Comparison of ENCODE assay signal across 24 cellular contexts in genomic region chr19:12180377-12180776, GRCh38. TPM values are rescaled to one million over a fixed set of nuclear protein-coding genes. Genes with fewer than 3 reads are reported as not detected.
DNase-seq lines count a peak whose midpoint lies in the region; ATAC-seq, FAIRE-seq and TF ChIP-seq lines count a peak whose summit lies in the region.
"Had no signal": no experiment of that assay in that cellular context is flagged by ENCODE, and none has a peak within 500 bp of the region (broad histone marks: within the 10 kb centered on the region; RNA-seq: fewer than 3 reads in every experiment).

No MANE protein-coding gene starts in this region.

- no peaks in the 10 kb centered on the region for H3K27me3 ChIP-seq in BLaER1
- H3K27me3 ChIP-seq in GM12878 (replicated peaks in 1 of 2; ENCODE audit: control insufficient read depth in 2 of 2, insufficient read depth in 2 of 2, low read length in 1 of 2): no peaks in the 10 kb centered on the region

- TSS peak; percentile 23 for BruUV-seq in GM12878 (replicated peaks; lab: Mats Ljungman, UMichigan)

- TF ChIP-seq CTCF in GM12878 (IDR thresholded peaks at IDR 0.05 in 2 of 3, conservative IDR thresholded peaks at IDR 0.05 in 1 of 3; ENCODE audit: control insufficient read depth in 2 of 3, extremely low read depth in 1 of 3, insufficient read depth in 1 of 3, low read depth in 3 of 3, low read length in 3 of 3) (no peak), natural killer cell (IDR thresholded peaks at IDR 0.05) (no peak)

- FAIRE-seq in GM12878 (lab: Jason Lieb, UNC): no peak
- FAIRE-seq: A549, G401.6, GM12892, GM18507, H54, HTR-8/SVneo had no signal

- no peak overlapping the region for H3K4me3 Mint-ChIP-seq in activated T-cell treated with anti-CD3 and anti-CD28 coated beads, Interleukin-2, amount 50 U/mL, for 72 hours
- H3K4me3 Mint-ChIP-seq in natural killer cell: peak overlapping the region; percentile 71
- H3K4me3 Mint-ChIP-seq: GM23338, IgD-negative memory B cell had no signal

- peak overlapping the region; percentile 45; the same call in 1 of the 2 replicates for H3K4me3 ChIP-seq in BLaER1
- H3K4me3 ChIP-seq in GM12878: no peak overlapping the region
- H3K4me3 ChIP-seq: A549, GM23338 had no signal

- H3K27ac ChIP-seq in BLaER1 (no peak overlapping the region), GM12878 (ENCODE audit: control insufficient read depth, insufficient read depth) (no peak overlapping the region)
- H3K27ac ChIP-seq: 22Rv1, A549 had no signal

- H3K79me2 ChIP-seq in GM12878 (ENCODE audit: control insufficient read depth, insufficient read depth, low read length): peaks cover 1% of the 10 kb centered on the region; the same call in 1 of the 2 replicates

- no peaks in the 10 kb centered on the region for H3K27me3 Mint-ChIP-seq in activated T-cell treated with anti-CD3 and anti-CD28 coated beads, Interleukin-2, amount 50 U/mL, for 72 hours (ENCODE audit: low read depth)
- no peaks in the 10 kb centered on the region for H3K27me3 Mint-ChIP-seq in natural killer cell (ENCODE audit: low read depth in 2 of 2)
- H3K27me3 Mint-ChIP-seq: CD4-positive, CD25-positive, alpha-beta regulatory T cell; CD8-positive, alpha-beta memory T cell; IgD-negative memory B cell had no signal

- intact Hi-C loops in GM12878 (cut with micrococcal nuclease; ENCODE audit: unreplicated experiment): no loop called here
- intact Hi-C loops in natural killer cell (cut with micrococcal nuclease): loop anchor here (10.0 kb wide), 1 partner anchor 104 kb away; no protein-coding TSS in a partner anchor

- RAD21 ChIA-PET in GM12878 (lab: Charles Lee; ENCODE audit: unreplicated experiment): no interaction called here

- peak overlapping the region; percentile 51 for H3K27ac Mint-ChIP-seq in activated T-cell treated with anti-CD3 and anti-CD28 coated beads, Interleukin-2, amount 50 U/mL, for 72 hours
- peak overlapping the region; percentile 78 to 80 for H3K27ac Mint-ChIP-seq in natural killer cell
- H3K27ac Mint-ChIP-seq: CD4-positive, CD25-positive, alpha-beta regulatory T cell; GM23338; IgD-negative memory B cell had no signal

- no peak overlapping the region for H2AFZ ChIP-seq in GM12878 (ENCODE audit: control insufficient read depth, low read depth, low read length)
- H2AFZ ChIP-seq: GM23338 had no signal

- in situ Hi-C loops in GM12878 (cut with MboI): no loop called here

- POLR2A ChIA-PET in GM12878 (lab: Charles Lee): no interaction called here

- no peak for TF ChIP-seq RAD21 in GM12878 (IDR thresholded peaks at IDR 0.05; ENCODE audit: insufficient read depth, low read depth, low read length)

- H3K9me3 Mint-ChIP-seq in activated T-cell treated with anti-CD3 and anti-CD28 coated beads, Interleukin-2, amount 50 U/mL, for 72 hours: peaks cover 11 to 25% of the 10 kb centered on the region in 2 donors
- no peaks in the 10 kb centered on the region for H3K9me3 Mint-ChIP-seq in natural killer cell

- no peak for DNase-seq in activated T-cell treated with anti-CD3 and anti-CD28 coated beads, Interleukin-2, amount 50 U/mL, for 72 hours
- DNase-seq in activated T-cell treated with anti-CD3 and anti-CD28 coated beads for 4 hours (no peak), GM12878 (ENCODE audit: low read depth, low spot score) (no peak), natural killer cell (no peak), AML-193 (lab: John Stamatoyannopoulos, UW) (no peak), mucosa of gallbladder (ENCODE audit: low spot score) (no peak), epidermal melanocyte (ENCODE audit: insufficient read length, low spot score) (no peak)
- DNase-seq: C1 segment of cervical spinal cord; CD4-positive, CD25-positive, alpha-beta regulatory T cell; CD8-positive, alpha-beta memory T cell; COR-L47; DMS 273 treated with DMSO at 0.1 percent for 48 hours; DMS53; HCEC 1CT had no signal

- TF ChIP-seq POLR2A in GM12878 (IDR thresholded peaks at IDR 0.05; ENCODE audit: low read depth, low read length): no peak

- no peaks in the 10 kb centered on the region for H3K4me1 Mint-ChIP-seq in activated T-cell treated with anti-CD3 and anti-CD28 coated beads, Interleukin-2, amount 50 U/mL, for 72 hours (ENCODE audit: low read depth)
- H3K4me1 Mint-ChIP-seq in natural killer cell: peaks cover 48 to 50% of the 10 kb centered on the region in 2 donors

- 96% methylated on average over 3 of the region's 3 CpGs for WGBS in GM12878 (ENCODE audit: insufficient coverage, insufficient replicate concordance, low lambda C conversion rate, missing lambda C conversion rate)

- no peak overlapping the region for H3K9ac ChIP-seq in BLaER1
- no peak overlapping the region for H3K9ac ChIP-seq in GM12878 (ENCODE audit: control insufficient read depth, insufficient read depth, low read length)

- H3K4me2 ChIP-seq in BLaER1 (no peak overlapping the region), GM12878 (ENCODE audit: control insufficient read depth, insufficient read depth) (no peak overlapping the region)
- H3K4me2 ChIP-seq: A549, GM23338 had no signal

- peaks cover 100% of the 10 kb centered on the region for H3K9me3 ChIP-seq in BLaER1
- peaks cover 30% of the 10 kb centered on the region for H3K9me3 ChIP-seq in GM12878 (replicated peaks; ENCODE audit: control insufficient read depth, insufficient read depth, low read length)

- CTCF ChIA-PET in GM12878 (lab: Yijun Ruan, JAX): no interaction called here

- no peaks in the 10 kb centered on the region for H3K4me1 ChIP-seq in BLaER1
- no peaks in the 10 kb centered on the region for H3K4me1 ChIP-seq in GM12878 (ENCODE audit: control insufficient read depth, insufficient read depth, low read length)
- H3K4me1 ChIP-seq: A549 had no signal

- H3K36me3 Mint-ChIP-seq in activated T-cell treated with anti-CD3 and anti-CD28 coated beads, Interleukin-2, amount 50 U/mL, for 72 hours (ENCODE audit: insufficient read depth in 2 of 2): peaks cover 44 to 76% of the 10 kb centered on the region in 2 donors
- H3K36me3 Mint-ChIP-seq in natural killer cell: peaks cover 4% of the 10 kb centered on the region

- ATAC-seq in activated T-cell treated with anti-CD3 and anti-CD28 coated beads, Interleukin-2, amount 50 U/mL, for 72 hours (replicated peaks in 1 of 2): no peak
- ATAC-seq in GM12878 (no peak), natural killer cell (peak; percentile 82 to 92 (median 91))
- ATAC-seq: A549, GM23338 had no signal

- no peaks in the 10 kb centered on the region; the same call in 1 of the 2 replicates for H4K20me1 ChIP-seq in BLaER1
- no peaks in the 10 kb centered on the region for H4K20me1 ChIP-seq in GM12878 (ENCODE audit: control insufficient read depth, insufficient read depth)

- H3K36me3 ChIP-seq in BLaER1: peaks cover 100% of the 10 kb centered on the region
- no peaks in the 10 kb centered on the region; a peak in 1 of 4 replicates for H3K36me3 ChIP-seq in GM12878 (ENCODE audit: control insufficient read depth in 2 of 2, insufficient read depth in 2 of 2, low read length in 1 of 2)

- SMC1A ChIA-PET in GM12878 (lab: Charles Lee; ENCODE audit: uncharacterized antibody, unreplicated experiment): no interaction called here

- no peak for TF ChIP-seq EP300 in GM12878 (IDR thresholded peaks at IDR 0.05; ENCODE audit: borderline replicate concordance in 1 of 2, control insufficient read depth in 1 of 2, low read depth in 2 of 2, low read length in 2 of 2)

RNA-seq across cellular contexts. Expression of gene ZNF136, which starts 17.5 kb away (rescaled TPM):
- total RNA-seq in activated T-cell treated with anti-CD3 and anti-CD28 coated beads, Interleukin-2, amount 50 U/mL, for 72 hours: 10 to 100 TPM; 17.0 to 19.8 TPM
- total RNA-seq in GM12878 (2013; cell fraction: nucleolus; rRNA removed): 43.0 and 44.1 TPM in 2 replicates
- total RNA-seq in GM12878 (2014; rRNA removed) (7.4 and 7.8 TPM in 2 replicates), GM12878 (2014; rRNA removed; fragmentation: Illumina TruSeq; extraction: Trizol) (7.7 and 8.8 TPM in 2 replicates), GM12878 (2021) (4.9 and 6.6 TPM in 2 replicates), natural killer cell (10 to 100 TPM; 31.5 to 47.7 (median 39.8) TPM), mucosa of gallbladder (8.8 TPM)
- polyA plus RNA-seq in GM12878 (2011; ENCODE audit: low read depth): 3.9 TPM
- polyA plus RNA-seq in GM12878 (2011; rRNA removed) (7.1 and 11.4 TPM in 2 replicates), GM12878 (2014; fragmentation: Illumina TruSeq; extraction: Trizol) (6.6 and 8.0 TPM in 2 replicates), GM12878 (2014; fragmentation: Nextera tagmentation; extraction: Ambion mirVana) (1 to 10 TPM; 2.8 to 3.1 TPM), GM12878 (2014; rRNA removed) (2.9 and 5.0 TPM in 2 replicates), GM12878 (2016; fragmentation: Nextera tagmentation; extraction: Ambion mirVana) (1 to 10 TPM; 6.7 to 7.7 TPM)
- 2.6 and 3.1 TPM in 2 replicates for polyA plus RNA-seq in GM12878 (2011; cell fraction: cytosol; rRNA removed)
- polyA plus RNA-seq in GM12878 (2011; cell fraction: nucleus; rRNA removed): 3.8 and 4.2 TPM in 2 replicates
- 6.5 and 8.4 TPM in 2 replicates for polyA plus RNA-seq in GM12878 (2012)
- 7.3 and 10.3 TPM in 2 replicates for polyA minus RNA-seq in GM12878 (2011; rRNA and poly(A)+ RNA removed)
- 2.8 and 5.1 TPM in 2 replicates for polyA minus RNA-seq in GM12878 (2011; cell fraction: cytosol; rRNA and poly(A)+ RNA removed)
- 6.0 and 8.6 TPM in 2 replicates for polyA minus RNA-seq in GM12878 (2011; cell fraction: nucleus; rRNA and poly(A)+ RNA removed)

RNA-seq across cellular contexts. Expression of gene ZNF625, which starts 23.8 kb away (rescaled TPM):
- total RNA-seq in activated T-cell treated with anti-CD3 and anti-CD28 coated beads, Interleukin-2, amount 50 U/mL, for 72 hours: 1 to 10 TPM; 3.2 to 4.9 TPM
- 8.4 and 9.2 TPM in 2 replicates for total RNA-seq in GM12878 (2013; cell fraction: nucleolus; rRNA removed)
- total RNA-seq in GM12878 (2014; rRNA removed) (2.9 and 4.3 TPM in 2 replicates), GM12878 (2014; rRNA removed; fragmentation: Illumina TruSeq; extraction: Trizol) (5.0 and 5.8 TPM in 2 replicates), GM12878 (2021) (3.1 and 3.3 TPM in 2 replicates), natural killer cell (1 to 10 TPM; 3.1 to 7.9 (median 4.4) TPM), mucosa of gallbladder (5.9 TPM)
- 3.5 TPM for polyA plus RNA-seq in GM12878 (2011; ENCODE audit: low read depth)
- polyA plus RNA-seq in GM12878 (2011; rRNA removed) (1.8 and 2.2 TPM in 2 replicates), GM12878 (2014; fragmentation: Illumina TruSeq; extraction: Trizol) (0.79 and 1.4 TPM in 2 replicates), GM12878 (2014; fragmentation: Nextera tagmentation; extraction: Ambion mirVana) (under 1 TPM; 0.62 to 0.64 TPM), GM12878 (2014; rRNA removed) (1.1 TPM in 2 replicates), GM12878 (2016; fragmentation: Nextera tagmentation; extraction: Ambion mirVana) (under 1 TPM; 0.52 to 0.77 TPM)
- polyA plus RNA-seq in GM12878 (2011; cell fraction: cytosol; rRNA removed): 0.57 and 0.78 TPM in 2 replicates
- 1.1 and 1.2 TPM in 2 replicates for polyA plus RNA-seq in GM12878 (2011; cell fraction: nucleus; rRNA removed)
- 2.1 and 4.8 TPM in 2 replicates for polyA plus RNA-seq in GM12878 (2012)
- 3.7 and 4.8 TPM in 2 replicates for polyA minus RNA-seq in GM12878 (2011; rRNA and poly(A)+ RNA removed)
- polyA minus RNA-seq in GM12878 (2011; cell fraction: cytosol; rRNA and poly(A)+ RNA removed): 1.5 and 1.7 TPM in 2 replicates
- polyA minus RNA-seq in GM12878 (2011; cell fraction: nucleus; rRNA and poly(A)+ RNA removed): 1.2 and 2.1 TPM in 2 replicates
- polyA plus RNA-seq: A549 had no signal

RNA-seq across cellular contexts. Expression of gene ZNF20, which starts 40.2 kb away (rescaled TPM):
- total RNA-seq in activated T-cell treated with anti-CD3 and anti-CD28 coated beads, Interleukin-2, amount 50 U/mL, for 72 hours: 1 to 10 TPM; 2.7 to 3.4 TPM
- total RNA-seq in GM12878 (2013; cell fraction: nucleolus; rRNA removed): 19.3 and 20.3 TPM in 2 replicates
- total RNA-seq in GM12878 (2014; rRNA removed): 2.3 and 3.8 TPM in 2 replicates
- 4.9 and 5.1 TPM in 2 replicates for total RNA-seq in GM12878 (2014; rRNA removed; fragmentation: Illumina TruSeq; extraction: Trizol)
- total RNA-seq in GM12878 (2021): 1.5 and 2.5 TPM in 2 replicates
- 1.5 TPM for polyA plus RNA-seq in GM12878 (2011; ENCODE audit: low read depth)
- polyA plus RNA-seq in GM12878 (2011; rRNA removed): 4.5 and 5.0 TPM in 2 replicates
- 1.8 and 2.1 TPM in 2 replicates for polyA plus RNA-seq in GM12878 (2011; cell fraction: cytosol; rRNA removed)
- polyA plus RNA-seq in GM12878 (2011; cell fraction: nucleus; rRNA removed): 3.5 and 4.0 TPM in 2 replicates
- polyA plus RNA-seq in GM12878 (2012): 2.6 and 3.9 TPM in 2 replicates
- 2.4 and 2.5 TPM in 2 replicates for polyA plus RNA-seq in GM12878 (2014; fragmentation: Illumina TruSeq; extraction: Trizol)
- 1 to 10 TPM; 2.5 to 2.8 TPM for polyA plus RNA-seq in GM12878 (2014; fragmentation: Nextera tagmentation; extraction: Ambion mirVana)
- polyA plus RNA-seq in GM12878 (2014; rRNA removed): 1.4 and 2.0 TPM in 2 replicates
- 1 to 10 TPM; 2.9 TPM for polyA plus RNA-seq in GM12878 (2016; fragmentation: Nextera tagmentation; extraction: Ambion mirVana)
- polyA minus RNA-seq in GM12878 (2011; rRNA and poly(A)+ RNA removed): 4.3 and 6.5 TPM in 2 replicates
- polyA minus RNA-seq in GM12878 (2011; cell fraction: cytosol; rRNA and poly(A)+ RNA removed): 1.1 and 4.5 TPM in 2 replicates
- 6.2 and 7.2 TPM in 2 replicates for polyA minus RNA-seq in GM12878 (2011; cell fraction: nucleus; rRNA and poly(A)+ RNA removed)
- 1 to 10 TPM; 4.2 to 9.0 (median 4.6) TPM for total RNA-seq in natural killer cell
- 3.4 TPM for total RNA-seq in mucosa of gallbladder

Comparison
In these comparisons a context has a peak if more than half of its experiments do, and no peak if none do; other contexts are left out.
1. ATAC-seq: peak in natural killer cell (3 of 3); none in activated T-cell treated with anti-CD3 and anti-CD28 coated beads, Interleukin-2, amount 50 U/mL, for 72 hours (0 of 2) and GM12878 (single experiment).